17 cellular contexts compared by ENCODE assay signal in genomic region chr12:50353869-50354593, GRCh38. TPM values are rescaled to one million over a fixed set of nuclear protein-coding genes. Genes with fewer than 3 reads are reported as not detected.
A peak's percentile ranks its signal among the peaks of the same experiment; 100 is the strongest.
DNase-seq lines count a peak whose midpoint lies in the region; TF ChIP-seq lines count a peak whose summit lies in the region.
"Had no signal": no experiment of that assay in that cellular context is flagged by ENCODE, and none has a peak within 500 bp of the region (broad histone marks: within the 10 kb centered on the region; RNA-seq: fewer than 3 reads in every experiment).

No MANE protein-coding gene starts in this region.

- H3K4me1 Mint-ChIP-seq in activated CD4-positive, alpha-beta memory T cell treated with anti-CD3 and anti-CD28 coated beads, Interleukin-2, amount 10 ng/mL, durations not matched to agents 7 days and 5 days = no peaks in the 10 kb centered on the region
- H3K4me1 Mint-ChIP-seq: stimulated activated naive B cell treated with anti-CD40 and anti-IgM and Interleukin-4, amounts not matched to agents 10 μg/mL and 1 μg/mL and 100 μg/mL, for 72 hours had no signal

- no peak overlapping the region for H3K4me3 ChIP-seq in BLaER1
- H3K4me3 ChIP-seq in effector memory CD4-positive, alpha-beta T cell (ENCODE audit: insufficient read depth, low read depth, low read length, poor library complexity, severe bottlenecking) = peak overlapping the region; percentile 6
- H3K4me3 ChIP-seq in mucosa of stomach (ENCODE audit: low read length) = no peak overlapping the region
- H3K4me3 ChIP-seq: ovary had no signal

- no peaks in the 10 kb centered on the region for H3K9me3 ChIP-seq in BLaER1
- no peaks in the 10 kb centered on the region for H3K9me3 ChIP-seq in KOPT-K1 (ENCODE audit: insufficient read depth, low read length, poor library complexity, severe bottlenecking)
- H3K9me3 ChIP-seq in effector memory CD4-positive, alpha-beta T cell (ENCODE audit: control insufficient read depth, low read length) = no peaks in the 10 kb centered on the region
- no peaks in the 10 kb centered on the region for H3K9me3 ChIP-seq in mucosa of stomach (ENCODE audit: control insufficient read depth, low read length)
- H3K9me3 ChIP-seq: ovary had no signal

- H3K4me3 Mint-ChIP-seq in activated CD4-positive, alpha-beta memory T cell treated with anti-CD3 and anti-CD28 coated beads, Interleukin-2, amount 10 ng/mL, durations not matched to agents 7 days and 5 days = no peak overlapping the region
- H3K4me3 Mint-ChIP-seq: activated CD8-positive, alpha-beta T cell treated with anti-CD3 and anti-CD28 coated beads, Interleukin-2, amount 10 ng/mL, durations not matched to agents 7 days and 5 days; activated naive CD8-positive, alpha-beta T cell; stimulated activated naive B cell treated with anti-CD40 and anti-IgM and Interleukin-4, amounts not matched to agents 10 μg/mL and 1 μg/mL and 100 μg/mL, for 72 hours had no signal

- H3K4me2 ChIP-seq in BLaER1 = peak overlapping the region; percentile 68

- no peak for DNase-seq in effector memory CD4-positive, alpha-beta T cell
- DNase-seq in activated CD4-positive, alpha-beta memory T cell treated with anti-CD3 and anti-CD28 coated beads, Interleukin-2, amount 10 ng/mL, durations not matched to agents 7 days and 5 days = no peak
- DNase-seq in SW 1271 (lab: John Stamatoyannopoulos, UW) (no peak), SIG-M5 (lab: John Stamatoyannopoulos, UW) (no peak), GM10266 (ENCODE audit: extremely low spot score) (no peak)
- DNase-seq: activated CD8-positive, alpha-beta T cell treated with anti-CD3 and anti-CD28 coated beads, Interleukin-2, amount 10 ng/mL, durations not matched to agents 7 days and 5 days; dorsolateral prefrontal cortex; EL; ovary; stimulated activated CD4-positive, alpha-beta T cell treated with anti-CD3 and anti-CD28 coated beads, Interleukin-2, amount 100 ng/mL, for 48 hours; stimulated activated naive B cell treated with anti-CD40 and anti-IgM and Interleukin-4, amounts not matched to agents 10 μg/mL and 1 μg/mL and 100 μg/mL, for 72 hours; T1000 had no signal

- H3K27ac ChIP-seq in BLaER1 (peak overlapping the region; percentile 66), KOPT-K1 (ENCODE audit: low read depth, low read length, poor library complexity, severe bottlenecking) (peak overlapping the region; percentile 83)
- H3K27ac ChIP-seq in effector memory CD4-positive, alpha-beta T cell (ENCODE audit: insufficient read depth, low read length, poor library complexity, severe bottlenecking) = no peak overlapping the region

- CTCF ChIA-PET in activated CD4-positive, alpha-beta memory T cell treated with anti-CD3 and anti-CD28 coated beads, Interleukin-2, amount 10 ng/mL, durations not matched to agents 7 days and 5 days (lab: Charles Lee) = no interaction called here

- H3K9me3 Mint-ChIP-seq in activated CD4-positive, alpha-beta memory T cell treated with anti-CD3 and anti-CD28 coated beads, Interleukin-2, amount 10 ng/mL, durations not matched to agents 7 days and 5 days = no peaks in the 10 kb centered on the region
- H3K9me3 Mint-ChIP-seq: stimulated activated naive B cell treated with anti-CD40 and anti-IgM and Interleukin-4, amounts not matched to agents 10 μg/mL and 1 μg/mL and 100 μg/mL, for 72 hours had no signal

- H3K36me3 Mint-ChIP-seq in activated CD4-positive, alpha-beta memory T cell treated with anti-CD3 and anti-CD28 coated beads, Interleukin-2, amount 10 ng/mL, durations not matched to agents 7 days and 5 days (ENCODE audit: low read depth) = no peaks in the 10 kb centered on the region
- H3K36me3 Mint-ChIP-seq: activated naive CD8-positive, alpha-beta T cell had no signal

- no peak overlapping the region for H3K27ac Mint-ChIP-seq in activated CD4-positive, alpha-beta memory T cell treated with anti-CD3 and anti-CD28 coated beads, Interleukin-2, amount 10 ng/mL, durations not matched to agents 7 days and 5 days
- H3K27ac Mint-ChIP-seq: activated CD8-positive, alpha-beta T cell treated with anti-CD3 and anti-CD28 coated beads, Interleukin-2, amount 10 ng/mL, durations not matched to agents 7 days and 5 days; activated naive CD8-positive, alpha-beta T cell; stimulated activated naive B cell treated with anti-CD40 and anti-IgM and Interleukin-4, amounts not matched to agents 10 μg/mL and 1 μg/mL and 100 μg/mL, for 72 hours had no signal

- no peaks in the 10 kb centered on the region for H3K27me3 Mint-ChIP-seq in activated CD4-positive, alpha-beta memory T cell treated with anti-CD3 and anti-CD28 coated beads, Interleukin-2, amount 10 ng/mL, durations not matched to agents 7 days and 5 days
- H3K27me3 Mint-ChIP-seq: activated naive CD8-positive, alpha-beta T cell; stimulated activated naive B cell treated with anti-CD40 and anti-IgM and Interleukin-4, amounts not matched to agents 10 μg/mL and 1 μg/mL and 100 μg/mL, for 72 hours had no signal

- H3K36me3 ChIP-seq in BLaER1 = no peaks in the 10 kb centered on the region
- no peaks in the 10 kb centered on the region for H3K36me3 ChIP-seq in KOPT-K1 (ENCODE audit: insufficient read depth, low read length)
- no peaks in the 10 kb centered on the region for H3K36me3 ChIP-seq in effector memory CD4-positive, alpha-beta T cell (ENCODE audit: control insufficient read depth, insufficient read depth, low read length)
- H3K36me3 ChIP-seq in mucosa of stomach (ENCODE audit: control insufficient read depth, insufficient read depth, low read length) = no peaks in the 10 kb centered on the region
- H3K36me3 ChIP-seq: ovary had no signal

- POLR2A ChIA-PET in activated CD4-positive, alpha-beta memory T cell treated with anti-CD3 and anti-CD28 coated beads, Interleukin-2, amount 10 ng/mL, durations not matched to agents 7 days and 5 days (lab: Charles Lee) = no interaction called here

- H3K9ac ChIP-seq in BLaER1 (peak overlapping the region; percentile 45; the same call in 1 of the 2 replicates), mucosa of stomach (ENCODE audit: low read length) (peak overlapping the region; percentile 52)

- H4K20me1 ChIP-seq in BLaER1 = no peaks in the 10 kb centered on the region

- TF ChIP-seq CTCF in GM10266 (IDR thresholded peaks at IDR 0.05; ENCODE audit: control insufficient read depth, insufficient read depth, low read depth, missing control alignments) = no peak

- no peaks in the 10 kb centered on the region for H3K27me3 ChIP-seq in BLaER1
- no peaks in the 10 kb centered on the region for H3K27me3 ChIP-seq in effector memory CD4-positive, alpha-beta T cell (replicated peaks; ENCODE audit: control insufficient read depth, insufficient read depth, low read length, poor library complexity, severe bottlenecking)
- no peaks in the 10 kb centered on the region for H3K27me3 ChIP-seq in mucosa of stomach (ENCODE audit: control insufficient read depth, insufficient read depth, low read length)
- H3K27me3 ChIP-seq: dorsolateral prefrontal cortex, ovary had no signal

- H3K4me1 ChIP-seq in BLaER1 = peaks cover 19% of the 10 kb centered on the region
- H3K4me1 ChIP-seq in effector memory CD4-positive, alpha-beta T cell (ENCODE audit: control insufficient read depth, insufficient read depth, low read length, poor library complexity, severe bottlenecking) = peaks cover 8% of the 10 kb centered on the region
- H3K4me1 ChIP-seq in mucosa of stomach (ENCODE audit: control insufficient read depth, insufficient read depth, low read length) = peaks cover 10% of the 10 kb centered on the region

RNA-seq across cellular contexts. Expression of gene FAM186A, which starts 42.4 kb away (rescaled TPM):
- total RNA-seq in activated CD4-positive, alpha-beta memory T cell treated with anti-CD3 and anti-CD28 coated beads, Interleukin-2, amount 10 ng/mL, durations not matched to agents 7 days and 5 days = not detected
- total RNA-seq: activated CD8-positive, alpha-beta T cell treated with anti-CD3 and anti-CD28 coated beads, Interleukin-2, amount 10 ng/mL, durations not matched to agents 7 days and 5 days; dorsolateral prefrontal cortex; liver; ovary had no signal

RNA-seq across cellular contexts. Expression of gene LARP4, which starts 46.7 kb away (rescaled TPM):
- total RNA-seq in activated CD4-positive, alpha-beta memory T cell treated with anti-CD3 and anti-CD28 coated beads, Interleukin-2, amount 10 ng/mL, durations not matched to agents 7 days and 5 days = 10 to 100 TPM; 43.1 to 45.8 TPM
